15 cellular contexts compared by ENCODE assay signal in genomic region chr3:30654269-30654668, GRCh38. TPM values are rescaled to one million over a fixed set of nuclear protein-coding genes. Genes with fewer than 3 reads are reported as not detected.
DNase-seq lines count a peak whose midpoint lies in the region; ATAC-seq and TF ChIP-seq lines count a peak whose summit lies in the region.
"Had no signal": no experiment of that assay in that cellular context is flagged by ENCODE, and none has a peak within 500 bp of the region (broad histone marks: within the 10 kb centered on the region; RNA-seq: fewer than 3 reads in every experiment).

No MANE protein-coding gene starts in this region.

- H3K4me3 ChIP-seq in Panc1 (ENCODE audit: low read depth in 2 of 2, low read length in 2 of 2) (no peak overlapping the region), thymus (ENCODE audit: low read length) (no peak overlapping the region)
- H3K4me3 ChIP-seq: hepatocyte, neural progenitor cell, tibial artery had no signal

- peaks cover 100% of the 10 kb centered on the region for H3K4me1 Mint-ChIP-seq in activated naive CD4-positive, alpha-beta T cell treated with anti-CD3 and anti-CD28 coated beads, Interleukin-2, amount 10 ng/mL, durations not matched to agents 7 days and 5 days
- peaks cover 67% of the 10 kb centered on the region for H3K4me1 Mint-ChIP-seq in endothelial cell (ENCODE audit: unreplicated experiment)

- 86% methylated on average over 1 of the region's 1 CpG for WGBS in thymus

- no peaks in the 10 kb centered on the region for H3K27me3 Mint-ChIP-seq in activated naive CD4-positive, alpha-beta T cell treated with anti-CD3 and anti-CD28 coated beads, Interleukin-2, amount 10 ng/mL, durations not matched to agents 7 days and 5 days
- peaks cover 3% of the 10 kb centered on the region for H3K27me3 Mint-ChIP-seq in endothelial cell (ENCODE audit: unreplicated experiment)

- POLR2A ChIA-PET in Panc1 (lab: Charles Lee) = no interaction called here

- H3K27ac ChIP-seq in Panc1 (ENCODE audit: low read length) (0 out of 2 replicates have a peak overlapping the region, but pooled peaks have one; percentile 12), thymus (ENCODE audit: low read depth) (peak overlapping the region; percentile 89)
- H3K27ac ChIP-seq: hepatocyte, neural progenitor cell had no signal

- BruUV-seq in Panc1 (replicated peaks; lab: Mats Ljungman, UMichigan) = no TSS peak

- H3K4me3 Mint-ChIP-seq in activated naive CD4-positive, alpha-beta T cell treated with anti-CD3 and anti-CD28 coated beads, Interleukin-2, amount 10 ng/mL, durations not matched to agents 7 days and 5 days = peak overlapping the region; percentile 37
- peak overlapping the region; percentile 32 for H3K4me3 Mint-ChIP-seq in endothelial cell (ENCODE audit: unreplicated experiment)
- H3K4me3 Mint-ChIP-seq: neural progenitor cell had no signal

- H3K36me3 Mint-ChIP-seq in activated naive CD4-positive, alpha-beta T cell treated with anti-CD3 and anti-CD28 coated beads, Interleukin-2, amount 10 ng/mL, durations not matched to agents 7 days and 5 days = peaks cover 95% of the 10 kb centered on the region
- H3K36me3 Mint-ChIP-seq in endothelial cell (ENCODE audit: low read depth, unreplicated experiment) = peaks cover 73% of the 10 kb centered on the region

- no peak for ATAC-seq in Panc1
- ATAC-seq: left ventricle myocardium superior, PC-3 had no signal

- peak overlapping the region; percentile 98 for H3K27ac Mint-ChIP-seq in activated naive CD4-positive, alpha-beta T cell treated with anti-CD3 and anti-CD28 coated beads, Interleukin-2, amount 10 ng/mL, durations not matched to agents 7 days and 5 days
- no peak overlapping the region for H3K27ac Mint-ChIP-seq in endothelial cell (ENCODE audit: unreplicated experiment)
- H3K27ac Mint-ChIP-seq: neural progenitor cell had no signal

- no peaks in the 10 kb centered on the region; the same call in none of the 2 replicates for H3K36me3 ChIP-seq in Panc1 (ENCODE audit: control insufficient read depth, insufficient read depth, low read length)
- peaks cover 28% of the 10 kb centered on the region for H3K36me3 ChIP-seq in thymus (ENCODE audit: control insufficient read depth, insufficient read depth)
- H3K36me3 ChIP-seq: neural progenitor cell had no signal

- no peak for DNase-seq in activated naive CD4-positive, alpha-beta T cell treated with anti-CD3 and anti-CD28 coated beads, Interleukin-2, amount 10 ng/mL, durations not matched to agents 7 days and 5 days
- DNase-seq in activated naive CD4-positive, alpha-beta T cell treated with Interleukin-2 at 50 U/mL for 16 hours = no peak
- DNase-seq in Panc1 (ENCODE audit: low read depth, low spot score) (no peak), endothelial cell (ENCODE audit: low spot score) (no peak), COR-L47 (lab: John Stamatoyannopoulos, UW) (no peak), putamen (ENCODE audit: low spot score) (no peak), GDM1 (lab: John Stamatoyannopoulos, UW) (no peak)
- DNase-seq: left ventricle myocardium superior, NCI-H1092 treated with DMSO at 0.1 percent for 48 hours, NCI-H345, PC-3, tibial artery had no signal

- H3K27me3 ChIP-seq in Panc1 (ENCODE audit: control insufficient read depth, insufficient read depth, low read length) = no peaks in the 10 kb centered on the region
- H3K27me3 ChIP-seq in thymus (ENCODE audit: control insufficient read depth, insufficient read depth) = no peaks in the 10 kb centered on the region
- H3K27me3 ChIP-seq: hepatocyte, neural progenitor cell, tibial artery had no signal

- no peak for TF ChIP-seq CTCF in Panc1 (IDR thresholded peaks at IDR 0.05)
- TF ChIP-seq CTCF in endothelial cell (IDR thresholded peaks at IDR 0.05; ENCODE audit: unreplicated experiment) = no peak

- CTCF ChIA-PET in activated naive CD4-positive, alpha-beta T cell treated with anti-CD3 and anti-CD28 coated beads, Interleukin-2, amount 10 ng/mL, durations not matched to agents 7 days and 5 days (lab: Charles Lee) = interaction anchor here (1.4 to 1.6 kb wide), 3 partner anchors 11 to 612 kb away, joined by 3 to 4 read pairs (median 4); no protein-coding TSS in a partner anchor
- CTCF ChIA-PET in Panc1 (lab: Charles Lee) = no interaction called here

- no peaks in the 10 kb centered on the region for H3K9me3 ChIP-seq in Panc1 (ENCODE audit: control insufficient read depth, insufficient read depth, low read depth, low read length)
- no peaks in the 10 kb centered on the region for H3K9me3 ChIP-seq in thymus (ENCODE audit: control insufficient read depth)
- H3K9me3 ChIP-seq: tibial artery had no signal

- intact Hi-C loops in Panc1 (cut with micrococcal nuclease; ENCODE audit: unreplicated experiment) = no loop called here

- in situ Hi-C loops in Panc1 (cut with HindIII; ENCODE audit: low pct_unique_long_range_greater_than_20kb, low sequenced_read_pairs) = no loop called here

- no peaks in the 10 kb centered on the region for H3K9me3 Mint-ChIP-seq in activated naive CD4-positive, alpha-beta T cell treated with anti-CD3 and anti-CD28 coated beads, Interleukin-2, amount 10 ng/mL, durations not matched to agents 7 days and 5 days
- no peaks in the 10 kb centered on the region for H3K9me3 Mint-ChIP-seq in endothelial cell (ENCODE audit: unreplicated experiment)
- H3K9me3 Mint-ChIP-seq: neural progenitor cell had no signal

- peaks cover 26% of the 10 kb centered on the region for H3K4me1 ChIP-seq in Panc1 (ENCODE audit: control insufficient read depth, insufficient read depth, low read length)
- H3K4me1 ChIP-seq in thymus (ENCODE audit: control insufficient read depth, insufficient read depth, low read length) = peaks cover 32% of the 10 kb centered on the region

RNA-seq across cellular contexts. Expression of gene TGFBR2, which starts 47.9 kb away (rescaled TPM):
- total RNA-seq in Panc1 (2021; ENCODE audit: unreplicated experiment) (45.9 TPM), endothelial cell (ENCODE audit: unreplicated experiment) (68.7 TPM)
- polyA plus RNA-seq in Panc1 (2012; ENCODE audit: insufficient read length) = 38.8 TPM
- polyA plus RNA-seq in thymus = 51.3 TPM
